ENCODE assay signal across 27 cellular contexts in the genomic region with DNA sequence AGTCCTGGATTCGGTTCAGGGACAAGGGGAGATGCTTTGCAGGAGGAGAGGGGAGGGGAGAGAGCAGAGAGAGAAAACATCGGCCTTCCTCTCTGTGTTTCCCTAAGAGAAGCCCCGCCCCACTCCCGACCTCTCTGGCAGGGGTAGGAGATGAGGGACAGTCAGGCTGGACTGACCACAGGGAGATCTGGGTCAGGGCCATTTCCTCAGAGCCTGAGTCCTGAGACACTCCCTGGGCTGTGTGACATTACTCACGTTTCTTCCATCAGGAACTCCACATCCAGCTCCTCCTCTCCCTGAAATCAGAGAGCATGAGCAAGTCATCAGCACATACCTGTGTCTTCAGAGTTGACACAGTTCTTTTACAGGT. TPM values are rescaled to one million over a fixed set of nuclear protein-coding genes. Genes with fewer than 3 reads are reported as not detected.
A peak's percentile ranks its signal among the peaks of the same experiment; 100 is the strongest.
DNase-seq lines count a peak whose midpoint lies in the region; ATAC-seq and TF ChIP-seq lines count a peak whose summit lies in the region.
"Had no signal": no experiment of that assay in that cellular context is flagged by ENCODE, and none has a peak within 500 bp of the region (broad histone marks: within the 10 kb centered on the region; RNA-seq: fewer than 3 reads in every experiment).

No MANE protein-coding gene starts in this region.

- no peaks in the 10 kb centered on the region for H3K79me2 ChIP-seq in PC-9 (ENCODE audit: low read depth)
- H3K79me2 ChIP-seq: hepatocyte had no signal

- no peak for TF ChIP-seq CTCF in PC-9 (conservative IDR thresholded peaks at IDR 0.05)
- no peak for TF ChIP-seq CTCF in coronary artery (IDR thresholded peaks at IDR 0.05)
- TF ChIP-seq CTCF in nephron progenitor cell (IDR thresholded peaks at IDR 0.05) = no peak
- no peak for TF ChIP-seq CTCF in CD8-positive, alpha-beta T cell (IDR thresholded peaks at IDR 0.05)

- no peak overlapping the region for H3K9ac ChIP-seq in BLaER1 treated with 17β-estradiol and CSF1 and Interleukin-3, amounts not matched to agents 10 nM and 100 nM

- peak overlapping the region in 9 of 11 experiments; percentile 6 to 49 (median 25); a peak in 12 of 22 replicates for H3K4me2 ChIP-seq in BLaER1 treated with 17β-estradiol and CSF1 and Interleukin-3, amounts not matched to agents 10 nM and 100 nM
- H3K4me2 ChIP-seq in PC-9 = peak overlapping the region; percentile 93
- H3K4me2 ChIP-seq: hepatocyte, smooth muscle cell had no signal

- H3K9me3 ChIP-seq in BLaER1 treated with 17β-estradiol and CSF1 and Interleukin-3, amounts not matched to agents 10 nM and 100 nM (replicated peaks in 1 of 11) = no peaks in the 10 kb centered on the region
- H3K9me3 ChIP-seq in PC-9 (ENCODE audit: insufficient read depth, low read depth) (no peaks in the 10 kb centered on the region), aorta (ENCODE audit: control insufficient read depth, low read length) (no peaks in the 10 kb centered on the region)
- H3K9me3 ChIP-seq in CD8-positive, alpha-beta T cell (ENCODE audit: low read length) = no peaks in the 10 kb centered on the region
- H3K9me3 ChIP-seq: HAP-1, lower lobe of right lung, tibial nerve had no signal

- peaks cover 45% of the 10 kb centered on the region for H3K27me3 Mint-ChIP-seq in nephron progenitor cell (ENCODE audit: low read depth, poor library complexity)
- H3K27me3 Mint-ChIP-seq in CD8-positive, alpha-beta T cell (ENCODE audit: low read depth) = peaks cover 9% of the 10 kb centered on the region

- H3K27ac Mint-ChIP-seq in nephron progenitor cell = no peak overlapping the region
- H3K27ac Mint-ChIP-seq in CD8-positive, alpha-beta T cell = no peak overlapping the region
- H3K27ac Mint-ChIP-seq: activated CD8-positive, alpha-beta T cell treated with anti-CD3 and anti-CD28 coated beads for 36 hours; activated naive CD4-positive, alpha-beta T cell treated with anti-CD3 and anti-CD28 coated beads, Interleukin-2, amount 10 ng/mL, durations not matched to agents 7 days and 5 days; stimulated activated naive CD8-positive, alpha-beta T cell treated with anti-CD3 and anti-CD28 coated beads, Interleukin-15, amount 100 ng/mL, for 72 hours had no signal

- DNase-seq in PC-9 = peak; percentile 70 to 74
- DNase-seq in coronary artery (ENCODE audit: low spot score) = peak; percentile 61
- peak; percentile 31 for DNase-seq in nephron progenitor cell
- no peak for DNase-seq in CD8-positive, alpha-beta T cell
- no peak for DNase-seq in ureter (ENCODE audit: low spot score)
- no peak for DNase-seq in aorta
- DNase-seq: ACHN; activated CD8-positive, alpha-beta T cell treated with anti-CD3 and anti-CD28 coated beads for 36 hours; activated naive CD4-positive, alpha-beta T cell treated with anti-CD3 and anti-CD28 coated beads, Interleukin-2, amount 10 ng/mL, durations not matched to agents 7 days and 5 days; activated T-cell treated with anti-CD3 and anti-CD28 coated beads, Interleukin-2, amount 50 U/mL, for 1 hour; central memory CD4-positive, alpha-beta T cell; foreskin melanocyte; MV-4-11; NCI-H69; Right ventricle myocardium superior; stimulated activated CD4-positive, alpha-beta T cell treated with anti-CD3 and anti-CD28 coated beads, Interleukin-4, amount 100 ng/mL, for 4 hours; stimulated activated naive CD8-positive, alpha-beta T cell treated with anti-CD3 and anti-CD28 coated beads, Interleukin-15, amount 100 ng/mL, for 72 hours had no signal

- intact Hi-C loops in PC-9 (cut with micrococcal nuclease; ENCODE audit: unreplicated experiment) (no loop called here), aorta (cut with DNase I) (no loop called here)
- intact Hi-C loops in CD8-positive, alpha-beta T cell (cut with DNase I, micrococcal nuclease) = no loop called here

- H3K27ac ChIP-seq in BLaER1 treated with 17β-estradiol and CSF1 and Interleukin-3, amounts not matched to agents 10 nM and 100 nM = no peak overlapping the region
- H3K27ac ChIP-seq in PC-9 (peak overlapping the region; percentile 93), coronary artery (no peak overlapping the region), aorta (ENCODE audit: low read depth in 1 of 2, low read length in 2 of 2) (no peak overlapping the region)
- H3K27ac ChIP-seq in CD8-positive, alpha-beta T cell (ENCODE audit: low read depth, low read length) = no peak overlapping the region
- H3K27ac ChIP-seq: hepatocyte, lower lobe of right lung, tibial nerve had no signal

- H3K36me3 ChIP-seq in BLaER1 treated with 17β-estradiol and CSF1 and Interleukin-3, amounts not matched to agents 10 nM and 100 nM = no peaks in the 10 kb centered on the region
- H3K36me3 ChIP-seq in PC-9 (ENCODE audit: low read depth) = no peaks in the 10 kb centered on the region
- H3K36me3 ChIP-seq in CD8-positive, alpha-beta T cell (ENCODE audit: insufficient read depth, low read length) = no peaks in the 10 kb centered on the region
- no peaks in the 10 kb centered on the region for H3K36me3 ChIP-seq in aorta (ENCODE audit: control insufficient read depth in 1 of 2, insufficient read depth in 2 of 2, low read length in 1 of 2)
- H3K36me3 ChIP-seq: HAP-1, lower lobe of right lung, tibial nerve had no signal

- no peak overlapping the region for H3K4me3 Mint-ChIP-seq in nephron progenitor cell
- H3K4me3 Mint-ChIP-seq in CD8-positive, alpha-beta T cell = no peak overlapping the region
- H3K4me3 Mint-ChIP-seq: activated CD8-positive, alpha-beta T cell treated with anti-CD3 and anti-CD28 coated beads for 36 hours; activated naive CD4-positive, alpha-beta T cell treated with anti-CD3 and anti-CD28 coated beads, Interleukin-2, amount 10 ng/mL, durations not matched to agents 7 days and 5 days; stimulated activated naive CD8-positive, alpha-beta T cell treated with anti-CD3 and anti-CD28 coated beads, Interleukin-15, amount 100 ng/mL, for 72 hours had no signal

- H3K4me1 ChIP-seq in BLaER1 treated with 17β-estradiol and CSF1 and Interleukin-3, amounts not matched to agents 10 nM and 100 nM = peaks cover 13 to 47% (median 42%) of the 10 kb centered on the region in 10 experiments
- peaks cover 29% of the 10 kb centered on the region for H3K4me1 ChIP-seq in PC-9 (replicated peaks; ENCODE audit: insufficient read depth)
- peaks cover 6% of the 10 kb centered on the region for H3K4me1 ChIP-seq in CD8-positive, alpha-beta T cell (ENCODE audit: insufficient read depth, low read length)
- no peaks in the 10 kb centered on the region for H3K4me1 ChIP-seq in aorta (ENCODE audit: control insufficient read depth in 1 of 2, insufficient read depth in 2 of 2, low read length in 2 of 2)
- H3K4me1 ChIP-seq: HAP-1 had no signal

- H3F3A ChIP-seq in PC-9 (ENCODE audit: insufficient read depth, low read depth) = peaks cover 12% of the 10 kb centered on the region; the same call in 1 of the 2 replicates

- no TSS peak for BruUV-seq in PC-9 (replicated peaks; lab: Mats Ljungman, UMichigan)

- H3K9me2 ChIP-seq in PC-9 (ENCODE audit: insufficient read depth) = no peaks in the 10 kb centered on the region

- H3K4me1 Mint-ChIP-seq in nephron progenitor cell = peaks cover 41% of the 10 kb centered on the region
- peaks cover 3% of the 10 kb centered on the region for H3K4me1 Mint-ChIP-seq in CD8-positive, alpha-beta T cell (ENCODE audit: low read depth)

- peaks cover 0 to 5% (median 0%) of the 10 kb centered on the region in 11 experiments; a peak in 2 of 22 replicates for H4K20me1 ChIP-seq in BLaER1 treated with 17β-estradiol and CSF1 and Interleukin-3, amounts not matched to agents 10 nM and 100 nM
- no peaks in the 10 kb centered on the region for H4K20me1 ChIP-seq in PC-9 (ENCODE audit: insufficient read depth)

- peak overlapping the region; percentile 76 for H2AFZ ChIP-seq in PC-9
- H2AFZ ChIP-seq: hepatocyte had no signal

- no peaks in the 10 kb centered on the region for H3K36me3 Mint-ChIP-seq in nephron progenitor cell (ENCODE audit: low read depth)
- no peaks in the 10 kb centered on the region for H3K36me3 Mint-ChIP-seq in CD8-positive, alpha-beta T cell
- H3K36me3 Mint-ChIP-seq: activated naive CD4-positive, alpha-beta T cell treated with anti-CD3 and anti-CD28 coated beads, Interleukin-2, amount 10 ng/mL, durations not matched to agents 7 days and 5 days had no signal

- WGBS in aorta, 2 donors = 71 to 72% methylated on average over 5 of the region's 5 CpGs

- no peak overlapping the region for H3K4me3 ChIP-seq in BLaER1 treated with 17β-estradiol and CSF1 and Interleukin-3, amounts not matched to agents 10 nM and 100 nM
- peak overlapping the region; percentile 50; the same call in 1 of the 2 replicates for H3K4me3 ChIP-seq in PC-9
- H3K4me3 ChIP-seq in coronary artery = no peak overlapping the region
- no peak overlapping the region for H3K4me3 ChIP-seq in CD8-positive, alpha-beta T cell (ENCODE audit: low read depth, low read length)
- H3K4me3 ChIP-seq in aorta (ENCODE audit: low read length in 2 of 2) = no peak overlapping the region
- H3K4me3 ChIP-seq: HAP-1, hepatocyte, K562, lower lobe of right lung, smooth muscle cell, tibial nerve had no signal

- POLR2A ChIA-PET in PC-9 (lab: Charles Lee; ENCODE audit: unreplicated experiment) = no interaction called here
- POLR2A ChIA-PET in CD8-positive, alpha-beta T cell (lab: Charles Lee) = no interaction called here

- ATAC-seq in CD8-positive, alpha-beta T cell = no peak
- ATAC-seq in GM19397 (IDR thresholded peaks at IDR 0.05; ENCODE audit: unreplicated experiment) (no peak), aorta (ENCODE audit: low FRiP score) (no peak)

- CTCF ChIA-PET in PC-9 (lab: Charles Lee) = interaction anchor here (0.9 to 2.1 kb wide), 5 partner anchors 22 to 52 kb away, joined by 3 to 8 read pairs (median 4); no protein-coding TSS in a partner anchor
- CTCF ChIA-PET in CD8-positive, alpha-beta T cell (lab: Charles Lee) = interaction anchor here (1.5 to 3.7 kb wide), 7 partner anchors 13 to 148 kb away, joined by 3 to 31 read pairs (median 6); no protein-coding TSS in a partner anchor

- no peaks in the 10 kb centered on the region for H3K9me3 Mint-ChIP-seq in nephron progenitor cell
- no peaks in the 10 kb centered on the region for H3K9me3 Mint-ChIP-seq in CD8-positive, alpha-beta T cell
- H3K9me3 Mint-ChIP-seq: activated CD8-positive, alpha-beta T cell treated with anti-CD3 and anti-CD28 coated beads for 36 hours; activated naive CD4-positive, alpha-beta T cell treated with anti-CD3 and anti-CD28 coated beads, Interleukin-2, amount 10 ng/mL, durations not matched to agents 7 days and 5 days; stimulated activated naive CD8-positive, alpha-beta T cell treated with anti-CD3 and anti-CD28 coated beads, Interleukin-15, amount 100 ng/mL, for 72 hours had no signal

- H3K27me3 ChIP-seq in BLaER1 treated with 17β-estradiol and CSF1 and Interleukin-3, amounts not matched to agents 10 nM and 100 nM = 0 out of 22 replicates have a peak, but pooled peaks cover 0 to 4% (median 0%) of the 10 kb centered on the region in 11 experiments
- no peaks in the 10 kb centered on the region for H3K27me3 ChIP-seq in PC-9 (ENCODE audit: insufficient read depth, low read depth)
- H3K27me3 ChIP-seq in CD8-positive, alpha-beta T cell (ENCODE audit: insufficient read depth, low read length) = no peaks in the 10 kb centered on the region
- no peaks in the 10 kb centered on the region for H3K27me3 ChIP-seq in aorta (ENCODE audit: control insufficient read depth in 1 of 2, insufficient read depth in 2 of 2, low read length in 1 of 2)
- H3K27me3 ChIP-seq: hepatocyte had no signal

RNA-seq across cellular contexts. Expression of a gene that starts 9.1 kb away (rescaled TPM):
- total RNA-seq in PC-9 (2021) (0.90 and 1.4 TPM in 2 replicates), ureter (0.13 TPM), aorta (not detected)
- not detected for total RNA-seq in CD8-positive, alpha-beta T cell
- polyA plus RNA-seq in aorta = not detected
- total RNA-seq: activated CD8-positive, alpha-beta T cell treated with anti-CD3 and anti-CD28 coated beads for 36 hours; epithelial cell of proximal tubule; lower lobe of right lung; pulmonary artery endothelial cell; Right ventricle myocardium superior; tibial nerve had no signal
- polyA plus RNA-seq: hepatocyte, K562 had no signal

Comparison
In these comparisons a context has a peak if more than half of its experiments do, and no peak if none do; other contexts are left out.
1. DNase-seq: peak in PC-9 (2 of 2), coronary artery (single experiment) and nephron progenitor cell (single experiment); none in CD8-positive, alpha-beta T cell (0 of 7), ureter (single experiment) and aorta (0 of 2).